13 cellular contexts compared by ENCODE assay signal in the genomic region with DNA sequence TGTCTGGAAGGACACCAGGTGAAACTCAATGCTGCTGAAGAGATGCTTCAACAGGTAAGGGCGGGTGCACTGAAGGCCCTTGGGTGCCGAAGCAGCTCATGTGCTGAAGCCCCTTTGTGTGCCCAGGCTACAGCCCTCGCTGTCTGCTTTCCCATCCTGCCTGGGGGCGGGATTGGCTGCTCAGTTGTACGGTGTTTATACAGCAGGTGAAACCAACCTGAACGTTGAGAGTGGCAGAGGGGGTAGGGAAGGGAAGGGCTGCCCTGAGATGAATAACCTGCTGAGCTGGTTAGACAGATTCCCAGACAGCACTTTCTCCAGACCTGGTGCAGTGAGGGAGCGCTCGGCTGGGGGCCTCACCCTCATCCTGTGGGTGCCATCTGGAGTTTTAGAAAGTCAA.
DNase-seq lines count a peak whose midpoint lies in the region; ATAC-seq and TF ChIP-seq lines count a peak whose summit lies in the region.
"Had no signal": no experiment of that assay in that cellular context is flagged by ENCODE, and none has a peak within 500 bp of the region (broad histone marks: within the 10 kb centered on the region; RNA-seq: fewer than 3 reads in every experiment).

No MANE protein-coding gene starts in this region.

- 51% methylated on average over 8 of the region's 8 CpGs for WGBS in hepatocyte (ENCODE audit: low lambda C conversion rate, missing lambda C conversion rate)
- 76 to 81% (median 79%) methylated on average over 8 of the region's 8 CpGs for WGBS in psoas muscle, 3 donors

- H3K27me3 Mint-ChIP-seq in activated naive CD4-positive, alpha-beta T cell treated with anti-CD3 and anti-CD28 coated beads, Interleukin-2, amount 10 ng/mL, durations not matched to agents 7 days and 5 days, result no peaks in the 10 kb centered on the region
- H3K27me3 Mint-ChIP-seq in WTC11 (ENCODE audit: low read depth), result no peaks in the 10 kb centered on the region
- H3K27me3 Mint-ChIP-seq: activated CD4-positive, alpha-beta T cell treated with anti-CD3 and anti-CD28 coated beads, Interleukin-2, amount 10 ng/mL, durations not matched to agents 7 days and 5 days had no signal

- H3K36me3 ChIP-seq in hepatocyte (replicated peaks; ENCODE audit: insufficient read depth, low read depth), result no peaks in the 10 kb centered on the region
- peaks cover 0 to 8% of the 10 kb centered on the region in 2 donors for H3K36me3 ChIP-seq in psoas muscle (ENCODE audit: insufficient read depth in 1 of 2, low read depth in 1 of 2)
- H3K36me3 ChIP-seq: neural progenitor cell had no signal

- CTCF ChIA-PET in activated naive CD4-positive, alpha-beta T cell treated with anti-CD3 and anti-CD28 coated beads, Interleukin-2, amount 10 ng/mL, durations not matched to agents 7 days and 5 days (lab: Charles Lee), result no interaction called here
- CTCF ChIA-PET in WTC11 (lab: Charles Lee), result no interaction called here

- H3K4me1 Mint-ChIP-seq in activated naive CD4-positive, alpha-beta T cell treated with anti-CD3 and anti-CD28 coated beads, Interleukin-2, amount 10 ng/mL, durations not matched to agents 7 days and 5 days, result peaks cover 15% of the 10 kb centered on the region
- H3K4me1 Mint-ChIP-seq in WTC11, result peaks cover 48% of the 10 kb centered on the region

- H3K36me3 Mint-ChIP-seq in activated naive CD4-positive, alpha-beta T cell treated with anti-CD3 and anti-CD28 coated beads, Interleukin-2, amount 10 ng/mL, durations not matched to agents 7 days and 5 days, result peaks cover 10% of the 10 kb centered on the region
- peaks cover 3% of the 10 kb centered on the region; the same call in 1 of the 2 replicates for H3K36me3 Mint-ChIP-seq in WTC11
- H3K36me3 Mint-ChIP-seq: neural progenitor cell had no signal

- H3K9me3 Mint-ChIP-seq in activated naive CD4-positive, alpha-beta T cell treated with anti-CD3 and anti-CD28 coated beads, Interleukin-2, amount 10 ng/mL, durations not matched to agents 7 days and 5 days, result no peaks in the 10 kb centered on the region
- no peaks in the 10 kb centered on the region for H3K9me3 Mint-ChIP-seq in WTC11
- H3K9me3 Mint-ChIP-seq: activated CD4-positive, alpha-beta T cell treated with anti-CD3 and anti-CD28 coated beads, Interleukin-2, amount 10 ng/mL, durations not matched to agents 7 days and 5 days; neural progenitor cell had no signal

- H3K4me3 Mint-ChIP-seq in activated naive CD4-positive, alpha-beta T cell treated with anti-CD3 and anti-CD28 coated beads, Interleukin-2, amount 10 ng/mL, durations not matched to agents 7 days and 5 days, result no peak overlapping the region
- H3K4me3 Mint-ChIP-seq in WTC11, result no peak overlapping the region
- H3K4me3 Mint-ChIP-seq: activated CD4-positive, alpha-beta T cell treated with anti-CD3 and anti-CD28 coated beads, Interleukin-2, amount 10 ng/mL, durations not matched to agents 7 days and 5 days; neural progenitor cell had no signal

- H3K4me3 ChIP-seq in hepatocyte (no peak overlapping the region), psoas muscle (peak overlapping the region; percentile 37)
- H3K4me3 ChIP-seq: BLaER1, neural progenitor cell had no signal

- TF ChIP-seq CTCF in hepatocyte (IDR thresholded peaks at IDR 0.05; ENCODE audit: poor library complexity) (no peak), psoas muscle (IDR thresholded peaks at IDR 0.05) (no peak), WTC11 (IDR thresholded peaks at IDR 0.05) (no peak)

- H3K9me3 ChIP-seq in hepatocyte (ENCODE audit: low read depth) (no peaks in the 10 kb centered on the region), psoas muscle (no peaks in the 10 kb centered on the region)
- H3K9me3 ChIP-seq: BLaER1 had no signal

- no peaks in the 10 kb centered on the region for H3K9me2 ChIP-seq in hepatocyte (replicated peaks; ENCODE audit: insufficient read depth)

- peaks cover 7% of the 10 kb centered on the region for H3K79me2 ChIP-seq in hepatocyte

- H2AFZ ChIP-seq in hepatocyte, result no peak overlapping the region
- H2AFZ ChIP-seq: neural progenitor cell had no signal

- H3K27ac ChIP-seq in hepatocyte, result peak overlapping the region; percentile 68
- peak overlapping the region; percentile 54 for H3K27ac ChIP-seq in psoas muscle
- H3K27ac ChIP-seq: BLaER1, neural progenitor cell had no signal

- POLR2A ChIA-PET in WTC11 (lab: Charles Lee), result no interaction called here

- no peak overlapping the region for H3K27ac Mint-ChIP-seq in activated naive CD4-positive, alpha-beta T cell treated with anti-CD3 and anti-CD28 coated beads, Interleukin-2, amount 10 ng/mL, durations not matched to agents 7 days and 5 days
- no peak overlapping the region for H3K27ac Mint-ChIP-seq in WTC11
- H3K27ac Mint-ChIP-seq: activated CD4-positive, alpha-beta T cell treated with anti-CD3 and anti-CD28 coated beads, Interleukin-2, amount 10 ng/mL, durations not matched to agents 7 days and 5 days; neural progenitor cell had no signal

- peak; percentile 97 for DNase-seq in DMS79 treated with DMSO at 0.1 percent for 48 hours (lab: John Stamatoyannopoulos, UW)
- DNase-seq in NCI-H345 (lab: John Stamatoyannopoulos, UW), result peak; percentile 94
- peak; percentile 68 for DNase-seq in hepatocyte (ENCODE audit: low spot score)
- no peak for DNase-seq in psoas muscle
- DNase-seq in activated T-cell treated with anti-CD3 and anti-CD28 coated beads for 4 hours, result no peak
- DNase-seq in activated naive CD4-positive, alpha-beta T cell treated with anti-CD3 and anti-CD28 coated beads, Interleukin-2, amount 10 ng/mL, durations not matched to agents 7 days and 5 days, result no peak
- no peak for DNase-seq in WTC11 (ENCODE audit: low spot score)
- DNase-seq in stimulated activated CD4-positive, alpha-beta T cell treated with anti-CD3 and anti-CD28 coated beads, Interleukin-2, amount 100 ng/mL, for 24 hours, result no peak
- DNase-seq: activated CD4-positive, alpha-beta T cell treated with anti-CD3 and anti-CD28 coated beads, Interleukin-2, amount 10 ng/mL, durations not matched to agents 7 days and 5 days; activated naive CD4-positive, alpha-beta T cell; T-helper 1 cell had no signal

- no peak overlapping the region for H3K4me2 ChIP-seq in hepatocyte
- H3K4me2 ChIP-seq: BLaER1, neural progenitor cell had no signal

- H3K27me3 ChIP-seq in hepatocyte (no peaks in the 10 kb centered on the region), psoas muscle (ENCODE audit: insufficient read depth in 3 of 3, low read length in 2 of 3) (no peaks in the 10 kb centered on the region)
- H3K27me3 ChIP-seq: BLaER1, neural progenitor cell had no signal

- H4K20me1 ChIP-seq in hepatocyte (ENCODE audit: insufficient read depth, poor library complexity, severe bottlenecking), result no peaks in the 10 kb centered on the region

- H3K4me1 ChIP-seq in hepatocyte (ENCODE audit: insufficient read depth), result peaks cover 46% of the 10 kb centered on the region
- peaks cover 46% of the 10 kb centered on the region for H3K4me1 ChIP-seq in psoas muscle
- H3K4me1 ChIP-seq: BLaER1 had no signal

- intact Hi-C loops in psoas muscle (cut with DNase I), result no loop called here

- ATAC-seq in psoas muscle (no peak), WTC11 (no peak)

TF ChIP-seq in WTC11, 78 proteins besides CTCF, POLR2A, EP300 and RAD21:
- TF ChIP-seq SOX15 (CRISPR knock-in tag; IDR thresholded peaks at IDR 0.05) (no peak), TCF7 (CRISPR knock-in tag; IDR thresholded peaks at IDR 0.05; ENCODE audit: low read depth) (no peak), ZNF317 (CRISPR knock-in tag; IDR thresholded peaks at IDR 0.05; ENCODE audit: borderline replicate concordance, low read depth) (no peak), ZNF671 (CRISPR knock-in tag; IDR thresholded peaks at IDR 0.05) (no peak), SMAD3 (CRISPR knock-in tag; IDR thresholded peaks at IDR 0.05; ENCODE audit: borderline replicate concordance) (no peak)
- TF ChIP-seq, protein P1, sequence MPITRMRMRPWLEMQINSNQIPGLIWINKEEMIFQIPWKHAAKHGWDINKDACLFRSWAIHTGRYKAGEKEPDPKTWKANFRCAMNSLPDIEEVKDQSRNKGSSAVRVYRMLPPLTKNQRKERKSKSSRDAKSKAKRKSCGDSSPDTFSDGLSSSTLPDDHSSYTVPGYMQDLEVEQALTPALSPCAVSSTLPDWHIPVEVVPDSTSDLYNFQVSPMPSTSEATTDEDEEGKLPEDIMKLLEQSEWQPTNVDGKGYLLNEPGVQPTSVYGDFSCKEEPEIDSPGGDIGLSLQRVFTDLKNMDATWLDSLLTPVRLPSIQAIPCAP (CRISPR knock-in tag; IDR thresholded peaks at IDR 0.05), result no peak
- TF ChIP-seq, protein P2, sequence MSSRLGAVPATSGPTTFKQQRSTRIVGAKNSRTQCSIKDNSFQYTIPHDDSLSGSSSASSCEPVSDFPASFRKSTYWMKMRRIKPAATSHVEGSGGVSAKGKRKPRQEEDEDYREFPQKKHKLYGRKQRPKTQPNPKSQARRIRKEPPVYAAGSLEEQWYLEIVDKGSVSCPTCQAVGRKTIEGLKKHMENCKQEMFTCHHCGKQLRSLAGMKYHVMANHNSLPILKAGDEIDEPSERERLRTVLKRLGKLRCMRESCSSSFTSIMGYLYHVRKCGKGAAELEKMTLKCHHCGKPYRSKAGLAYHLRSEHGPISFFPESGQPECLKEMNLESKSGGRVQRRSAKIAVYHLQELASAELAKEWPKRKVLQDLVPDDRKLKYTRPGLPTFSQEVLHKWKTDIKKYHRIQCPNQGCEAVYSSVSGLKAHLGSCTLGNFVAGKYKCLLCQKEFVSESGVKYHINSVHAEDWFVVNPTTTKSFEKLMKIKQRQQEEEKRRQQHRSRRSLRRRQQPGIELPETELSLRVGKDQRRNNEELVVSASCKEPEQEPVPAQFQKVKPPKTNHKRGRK (CRISPR knock-in tag; IDR thresholded peaks at IDR 0.05; ENCODE audit: borderline replicate concordance), result no peak
- TF ChIP-seq, protein P3, sequence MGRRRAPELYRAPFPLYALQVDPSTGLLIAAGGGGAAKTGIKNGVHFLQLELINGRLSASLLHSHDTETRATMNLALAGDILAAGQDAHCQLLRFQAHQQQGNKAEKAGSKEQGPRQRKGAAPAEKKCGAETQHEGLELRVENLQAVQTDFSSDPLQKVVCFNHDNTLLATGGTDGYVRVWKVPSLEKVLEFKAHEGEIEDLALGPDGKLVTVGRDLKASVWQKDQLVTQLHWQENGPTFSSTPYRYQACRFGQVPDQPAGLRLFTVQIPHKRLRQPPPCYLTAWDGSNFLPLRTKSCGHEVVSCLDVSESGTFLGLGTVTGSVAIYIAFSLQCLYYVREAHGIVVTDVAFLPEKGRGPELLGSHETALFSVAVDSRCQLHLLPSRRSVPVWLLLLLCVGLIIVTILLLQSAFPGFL (CRISPR knock-in tag; IDR thresholded peaks at IDR 0.05; ENCODE audit: borderline replicate concordance), result no peak

Comparison
In these comparisons a context has a peak if more than half of its experiments do, and no peak if none do; other contexts are left out.
1. DNase-seq: peak in DMS79 treated with DMSO at 0.1 percent for 48 hours (single experiment), NCI-H345 (single experiment) and hepatocyte (single experiment); none in psoas muscle (0 of 2), activated T-cell treated with anti-CD3 and anti-CD28 coated beads for 4 hours (single experiment), activated naive CD4-positive, alpha-beta T cell treated with anti-CD3 and anti-CD28 coated beads, Interleukin-2, amount 10 ng/mL, durations not matched to agents 7 days and 5 days (single experiment), WTC11 (single experiment) and stimulated activated CD4-positive, alpha-beta T cell treated with anti-CD3 and anti-CD28 coated beads, Interleukin-2, amount 100 ng/mL, for 24 hours (0 of 2).